In genomic region chr5:144141581-144141980, GRCh38 we compare ENCODE assay signal across 2 cellular contexts.
TF ChIP-seq lines count a peak whose summit lies in the region.

No MANE protein-coding gene starts in this region.

TF ChIP-seq in IMR-90, 13 proteins besides CTCF, POLR2A, EP300 and RAD21:
- TF ChIP-seq CEBPB (IDR thresholded peaks at IDR 0.05; ENCODE audit: low read depth, low read length): peak; percentile 46; the same call in 1 of the 2 replicates
- no peak for TF ChIP-seq RCOR1 (IDR thresholded peaks at IDR 0.05; ENCODE audit: insufficient replicate concordance, low read length)
- TF ChIP-seq MAFK (IDR thresholded peaks at IDR 0.05; ENCODE audit: low read depth, low read length): no peak
- no peak for TF ChIP-seq CHD1 (IDR thresholded peaks at IDR 0.05; ENCODE audit: low read depth, low read length)
- no peak for TF ChIP-seq MAZ (IDR thresholded peaks at IDR 0.05; ENCODE audit: borderline replicate concordance, low read depth, low read length)

TF ChIP-seq in WTC11, 78 proteins besides CTCF, POLR2A, EP300 and RAD21:
- TF ChIP-seq IRF2 (CRISPR knock-in tag; IDR thresholded peaks at IDR 0.05; ENCODE audit: borderline replicate concordance, low read depth) (no peak), FOXP4 (CRISPR knock-in tag; IDR thresholded peaks at IDR 0.05) (no peak)
